In genomic region chr2:24676493-24676892, GRCh38 we compare ENCODE assay signal across 16 cellular contexts.
DNase-seq lines count a peak whose midpoint lies in the region; ATAC-seq, FAIRE-seq and TF ChIP-seq lines count a peak whose summit lies in the region.
"Had no signal": no experiment of that assay in that cellular context is flagged by ENCODE, and none has a peak within 500 bp of the region (broad histone marks: within the 10 kb centered on the region; RNA-seq: fewer than 3 reads in every experiment).

No MANE protein-coding gene starts in this region.

- no CpG with 5 or more reads among the region's 4 CpGs for WGBS in trophoblast cell (ENCODE audit: extremely low coverage, insufficient coverage, insufficient read length)

- H3K9me3 Mint-ChIP-seq in astrocyte (ENCODE audit: unreplicated experiment), result no peaks in the 10 kb centered on the region
- H3K9me3 Mint-ChIP-seq: CD14-positive monocyte; CD8-positive, alpha-beta memory T cell; GM23338 had no signal

- H3K18ac ChIP-seq in trophoblast cell (ENCODE audit: low read length), result no peak overlapping the region

- no peak for TF ChIP-seq CTCF in astrocyte (IDR thresholded peaks at IDR 0.05; ENCODE audit: insufficient read depth, low read depth, low read length)

- no peak overlapping the region for H2BK120ac ChIP-seq in trophoblast cell (ENCODE audit: insufficient read depth, low read length, poor library complexity)

- no peak overlapping the region for H3K4me3 ChIP-seq in astrocyte (ENCODE audit: insufficient read depth, low read depth, low read length)
- no peak overlapping the region for H3K4me3 ChIP-seq in trophoblast cell (ENCODE audit: low read depth, low read length)
- no peak overlapping the region for H3K4me3 ChIP-seq in SJCRH30
- H3K4me3 ChIP-seq: GM12878, GM23338, K562 had no signal

- no peak for FAIRE-seq in astrocyte (lab: Jason Lieb, UNC)
- FAIRE-seq: A204.1, GM12878, K562 had no signal

- H2AK5ac ChIP-seq in trophoblast cell (ENCODE audit: low read length), result no peak overlapping the region

- DNase-seq in EL (peak; percentile 1), M059J (ENCODE audit: low read depth) (peak; percentile 3), astrocyte (ENCODE audit: low read depth) (no peak), trophoblast cell (peak; percentile 32 to 89), SJCRH30 (no peak)
- DNase-seq in activated CD8-positive, alpha-beta memory T cell treated with anti-CD3 and anti-CD28 coated beads, Interleukin-2, amount 50 U/mL, for 48 hours, result no peak
- DNase-seq: Caco-2; CD8-positive, alpha-beta memory T cell; DMS53; H7 had no signal

- no peak overlapping the region for H2BK12ac ChIP-seq in trophoblast cell (ENCODE audit: low read length)

- no peak overlapping the region for H3K27ac ChIP-seq in astrocyte (ENCODE audit: low read depth, low read length)
- H3K27ac ChIP-seq in trophoblast cell (ENCODE audit: low read depth, low read length), result no peak overlapping the region
- H3K27ac ChIP-seq in SJCRH30, result no peak overlapping the region

- H4K8ac ChIP-seq in trophoblast cell (ENCODE audit: low read depth, low read length), result no peak overlapping the region

- H3K4me3 Mint-ChIP-seq in astrocyte (ENCODE audit: unreplicated experiment), result no peak overlapping the region
- H3K4me3 Mint-ChIP-seq: CD14-positive monocyte; CD8-positive, alpha-beta memory T cell; GM23338 had no signal

- H3K23ac ChIP-seq in trophoblast cell (ENCODE audit: low read length), result no peak overlapping the region

- peak overlapping the region; percentile 18 for H3K27ac Mint-ChIP-seq in astrocyte (ENCODE audit: unreplicated experiment)
- H3K27ac Mint-ChIP-seq: GM23338 had no signal

- H4K91ac ChIP-seq in trophoblast cell (ENCODE audit: low read depth, low read length), result no peak overlapping the region

- H3K79me2 ChIP-seq in astrocyte (ENCODE audit: insufficient read depth, low read length), result no peaks in the 10 kb centered on the region
- H3K79me2 ChIP-seq in trophoblast cell (ENCODE audit: control insufficient read depth, insufficient read depth, low read length, poor library complexity), result no peaks in the 10 kb centered on the region

- H3K9me3 ChIP-seq in astrocyte (ENCODE audit: insufficient read depth, low read depth, low read length), result no peaks in the 10 kb centered on the region
- no peaks in the 10 kb centered on the region for H3K9me3 ChIP-seq in trophoblast cell (ENCODE audit: insufficient read depth, low read depth, low read length)
- no peaks in the 10 kb centered on the region for H3K9me3 ChIP-seq in SJCRH30 (replicated peaks)
- H3K9me3 ChIP-seq: Caco-2 had no signal

- H3K79me1 ChIP-seq in trophoblast cell (ENCODE audit: low read length), result no peaks in the 10 kb centered on the region

- ATAC-seq in HG02852 (IDR thresholded peaks at IDR 0.05; ENCODE audit: unreplicated experiment), result no peak
- ATAC-seq: GM12878, GM23338, K562 had no signal

- peaks cover 10% of the 10 kb centered on the region for H3K4me1 Mint-ChIP-seq in astrocyte (ENCODE audit: low read depth, unreplicated experiment)
- H3K4me1 Mint-ChIP-seq: CD14-positive monocyte, GM23338 had no signal

- H3K14ac ChIP-seq in trophoblast cell (ENCODE audit: low read length), result no peak overlapping the region

- H3K4me2 ChIP-seq in astrocyte (ENCODE audit: low read length), result no peak overlapping the region
- H3K4me2 ChIP-seq in trophoblast cell (ENCODE audit: low read length), result no peak overlapping the region
- H3K4me2 ChIP-seq: GM23338 had no signal

- no peak overlapping the region for H2AFZ ChIP-seq in astrocyte (ENCODE audit: low read depth, low read length)
- H2AFZ ChIP-seq in trophoblast cell (ENCODE audit: insufficient read depth, low read length, poor library complexity), result no peak overlapping the region
- H2AFZ ChIP-seq: GM23338 had no signal

- no peak overlapping the region for H2BK5ac ChIP-seq in trophoblast cell (ENCODE audit: low read depth, low read length, poor library complexity)

- H3K36me3 ChIP-seq in astrocyte (ENCODE audit: insufficient read depth, low read length) (no peaks in the 10 kb centered on the region), trophoblast cell (ENCODE audit: control insufficient read depth in 1 of 2, insufficient read depth in 2 of 2, low read length in 2 of 2) (no peaks in the 10 kb centered on the region), SJCRH30 (peaks cover 64% of the 10 kb centered on the region)

- H3K27me3 Mint-ChIP-seq in astrocyte (ENCODE audit: low read depth, unreplicated experiment), result no peaks in the 10 kb centered on the region
- H3K27me3 Mint-ChIP-seq: CD8-positive, alpha-beta memory T cell had no signal

- H3K9ac ChIP-seq in astrocyte (ENCODE audit: low read length) (no peak overlapping the region), trophoblast cell (ENCODE audit: low read length) (no peak overlapping the region)

- H3K36me3 Mint-ChIP-seq in astrocyte (ENCODE audit: low read depth, unreplicated experiment), result peaks cover 5% of the 10 kb centered on the region

- no peak overlapping the region for H4K12ac ChIP-seq in trophoblast cell (ENCODE audit: low read depth, low read length)

- H4K20me1 ChIP-seq in astrocyte (ENCODE audit: insufficient read depth, low read length), result no peaks in the 10 kb centered on the region

- H3K27me3 ChIP-seq in astrocyte (ENCODE audit: insufficient read depth, low read length), result no peaks in the 10 kb centered on the region
- H3K27me3 ChIP-seq in trophoblast cell (ENCODE audit: insufficient read depth, low read length), result no peaks in the 10 kb centered on the region
- H3K27me3 ChIP-seq in SJCRH30, result no peaks in the 10 kb centered on the region

- H3K4me1 ChIP-seq in astrocyte (ENCODE audit: insufficient read depth, low read length) (no peaks in the 10 kb centered on the region), trophoblast cell (ENCODE audit: control insufficient read depth in 1 of 2, insufficient read depth in 2 of 2, low read length in 2 of 2) (no peaks in the 10 kb centered on the region), SJCRH30 (peaks cover 7% of the 10 kb centered on the region; the same call in 1 of the 2 replicates)
- H3K4me1 ChIP-seq: Caco-2 had no signal

- H3K4ac ChIP-seq in trophoblast cell (ENCODE audit: low read depth, low read length), result no peak overlapping the region

Comparison
In these comparisons a context has a peak if more than half of its experiments do, and no peak if none do; other contexts are left out.
1. DNase-seq: peak in EL (single experiment), M059J (single experiment) and trophoblast cell (2 of 2); none in astrocyte (single experiment), activated CD8-positive, alpha-beta memory T cell treated with anti-CD3 and anti-CD28 coated beads, Interleukin-2, amount 50 U/mL, for 48 hours (single experiment) and SJCRH30 (0 of 2).